1 cellular context compared by ENCODE assay signal in the genomic region with DNA sequence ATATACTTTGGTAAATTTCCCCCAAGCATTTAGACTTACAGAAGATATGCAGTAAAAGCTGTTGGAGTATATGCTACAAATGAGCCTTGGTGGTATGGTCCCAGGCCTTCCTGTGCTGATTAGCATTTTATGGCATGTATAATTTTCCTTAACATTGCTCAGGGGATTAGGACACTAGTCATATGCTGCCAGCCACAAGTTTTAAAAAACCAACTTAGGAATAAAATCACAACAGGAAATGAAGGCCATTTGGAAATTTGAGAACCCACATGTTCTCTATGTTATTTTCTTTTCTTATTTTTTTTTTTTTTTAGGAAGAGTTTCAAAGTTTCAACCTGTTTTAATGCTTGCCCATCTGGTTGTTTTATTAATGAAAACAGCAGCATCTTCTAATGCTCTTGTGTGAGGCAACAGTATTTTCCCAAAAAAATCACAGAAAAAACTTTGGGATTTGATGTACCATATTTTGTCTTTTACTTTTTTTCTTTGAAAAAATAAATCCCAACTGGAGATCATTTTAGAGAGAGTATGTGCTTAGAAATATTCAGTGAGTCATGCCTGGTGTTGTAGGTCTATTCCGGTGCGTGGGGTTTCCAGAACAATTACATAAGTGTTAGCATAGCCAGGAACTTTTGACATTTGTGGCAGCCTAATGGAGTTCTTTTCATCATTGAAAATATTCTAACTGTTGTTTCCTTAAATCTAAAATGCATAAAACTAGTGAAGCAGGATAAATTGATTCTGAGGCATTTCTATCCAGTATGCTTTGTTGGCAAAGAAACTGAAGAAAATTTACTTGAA.
TF ChIP-seq lines count a peak whose summit lies in the region.

No MANE protein-coding gene starts in this region.

TF ChIP-seq in HCT116, 20 proteins besides CTCF, POLR2A, EP300 and RAD21 (continued from another document):
- TF ChIP-seq, protein P1, sequence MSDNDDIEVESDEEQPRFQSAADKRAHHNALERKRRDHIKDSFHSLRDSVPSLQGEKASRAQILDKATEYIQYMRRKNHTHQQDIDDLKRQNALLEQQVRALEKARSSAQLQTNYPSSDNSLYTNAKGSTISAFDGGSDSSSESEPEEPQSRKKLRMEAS (IDR thresholded peaks at IDR 0.05) = no peak; the same call in 1 of the 2 replicates
- no peak for TF ChIP-seq JUND (IDR thresholded peaks at IDR 0.05)
- TF ChIP-seq, protein P2, sequence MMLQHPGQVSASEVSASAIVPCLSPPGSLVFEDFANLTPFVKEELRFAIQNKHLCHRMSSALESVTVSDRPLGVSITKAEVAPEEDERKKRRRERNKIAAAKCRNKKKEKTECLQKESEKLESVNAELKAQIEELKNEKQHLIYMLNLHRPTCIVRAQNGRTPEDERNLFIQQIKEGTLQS (IDR thresholded peaks at IDR 0.05) = no peak
